ENCODE assay signal across 8 cellular contexts in genomic region chr1:221809101-221810029, GRCh38.
DNase-seq lines count a peak whose midpoint lies in the region; ATAC-seq and TF ChIP-seq lines count a peak whose summit lies in the region.
"Had no signal": no experiment of that assay in that cellular context is flagged by ENCODE, and none has a peak within 500 bp of the region (broad histone marks: within the 10 kb centered on the region; RNA-seq: fewer than 3 reads in every experiment).

No MANE protein-coding gene starts in this region.

- ATAC-seq in GM18907 (IDR thresholded peaks at IDR 0.05; ENCODE audit: unreplicated experiment): peak; percentile 60
- ATAC-seq in HG02981 (IDR thresholded peaks at IDR 0.05; ENCODE audit: unreplicated experiment): peak; percentile 60
- peak; percentile 73 to 88 (median 88) for ATAC-seq in natural killer cell
- no peak for ATAC-seq in GM19035 (IDR thresholded peaks at IDR 0.05; ENCODE audit: unreplicated experiment)
- no peak for ATAC-seq in GM21526 (IDR thresholded peaks at IDR 0.05; ENCODE audit: low FRiP score, unreplicated experiment)

- no peaks in the 10 kb centered on the region for H3K9me3 ChIP-seq in SU-DHL-6 (ENCODE audit: insufficient read depth, low read length)

- peak overlapping the region; percentile 2 for H3K4me3 Mint-ChIP-seq in natural killer cell

- no peaks in the 10 kb centered on the region for H3K79me2 ChIP-seq in SU-DHL-6 (ENCODE audit: insufficient read depth, low read length)

- no peak overlapping the region for H3K4me3 ChIP-seq in SU-DHL-6 (ENCODE audit: insufficient read depth, low read length, poor library complexity, severe bottlenecking)

- no peak overlapping the region for H3K27ac ChIP-seq in SU-DHL-6 (ENCODE audit: low read depth, low read length)
- H3K27ac ChIP-seq: brain microvascular endothelial cell had no signal

- H3K36me3 Mint-ChIP-seq in natural killer cell: no peaks in the 10 kb centered on the region

- H4K20me1 ChIP-seq in SU-DHL-6 (ENCODE audit: low read depth, low read length): no peaks in the 10 kb centered on the region

- intact Hi-C loops in natural killer cell (cut with micrococcal nuclease): loop anchor here (1.0 to 2.0 kb wide), 2 partner anchors 15 to 20 kb away; no protein-coding TSS in a partner anchor

- DNase-seq in natural killer cell: no peak
- no peak for DNase-seq in KG1 (lab: John Stamatoyannopoulos, UW)

- H2AFZ ChIP-seq in SU-DHL-6 (ENCODE audit: low read depth, low read length, severe bottlenecking): peak overlapping the region; percentile 53

- no peaks in the 10 kb centered on the region for H3K27me3 ChIP-seq in SU-DHL-6 (ENCODE audit: low read length)
- H3K27me3 ChIP-seq: brain microvascular endothelial cell had no signal

- no peak overlapping the region for H3K9ac ChIP-seq in SU-DHL-6 (ENCODE audit: low read length)

- H3K4me1 Mint-ChIP-seq in natural killer cell: peaks cover 35 to 36% of the 10 kb centered on the region in 2 donors

- no peaks in the 10 kb centered on the region for H3K9me2 ChIP-seq in SU-DHL-6 (replicated peaks; ENCODE audit: insufficient read depth, low read length)

- H3K36me3 ChIP-seq in SU-DHL-6 (ENCODE audit: low read length): no peaks in the 10 kb centered on the region
- H3K36me3 ChIP-seq: brain microvascular endothelial cell had no signal

- H3K9me3 Mint-ChIP-seq in natural killer cell: no peaks in the 10 kb centered on the region

- H3F3A ChIP-seq in SU-DHL-6 (ENCODE audit: insufficient read depth): peaks cover 7% of the 10 kb centered on the region; the same call in 1 of the 2 replicates

- H3K27ac Mint-ChIP-seq in natural killer cell: peak overlapping the region; percentile 44 to 71

- no peak for TF ChIP-seq CTCF in SU-DHL-6 (IDR thresholded peaks at IDR 0.05; ENCODE audit: insufficient read depth, low read length, poor library complexity, severe bottlenecking)
- no peak for TF ChIP-seq CTCF in natural killer cell (IDR thresholded peaks at IDR 0.05)

- H3K27me3 Mint-ChIP-seq in natural killer cell (ENCODE audit: low read depth in 2 of 2): no peaks in the 10 kb centered on the region

- peak overlapping the region; percentile 18 for H3K4me2 ChIP-seq in SU-DHL-6 (ENCODE audit: low read depth, low read length, poor library complexity, severe bottlenecking)

Comparison
In these comparisons a context has a peak if more than half of its experiments do, and no peak if none do; other contexts are left out.
1. ATAC-seq: peak in GM18907 (single experiment), HG02981 (single experiment) and natural killer cell (3 of 3); none in GM19035 (single experiment) and GM21526 (single experiment).